11 cellular contexts compared by ENCODE assay signal in genomic region chr2:102147935-102148334, GRCh38. TPM values are rescaled to one million over a fixed set of nuclear protein-coding genes. Genes with fewer than 3 reads are reported as not detected.
DNase-seq lines count a peak whose midpoint lies in the region; TF ChIP-seq lines count a peak whose summit lies in the region.
"Had no signal": no experiment of that assay in that cellular context is flagged by ENCODE, and none has a peak within 500 bp of the region (broad histone marks: within the 10 kb centered on the region; RNA-seq: fewer than 3 reads in every experiment).

No MANE protein-coding gene starts in this region.

- H3K9ac ChIP-seq in mesenchymal stem cell (ENCODE audit: low read length), result peak overlapping the region; percentile 83

- no peak overlapping the region for H4K8ac ChIP-seq in mesenchymal stem cell (ENCODE audit: low read length)

- WGBS in mesenchymal stem cell, result 98% methylated on average over 3 of the region's 3 CpGs

- peak overlapping the region in 1 of 2 experiments; percentile 55 for H3K4me3 ChIP-seq in mesenchymal stem cell (ENCODE audit: insufficient read depth in 1 of 2, low read depth in 1 of 2, low read length in 2 of 2)
- no peak overlapping the region for H3K4me3 ChIP-seq in SJCRH30
- H3K4me3 ChIP-seq in ascending aorta, result no peak overlapping the region
- H3K4me3 ChIP-seq: A549 had no signal

- H3K27me3 ChIP-seq in mesenchymal stem cell (ENCODE audit: control insufficient read depth in 1 of 2, insufficient read depth in 1 of 2, low read length in 2 of 2) (no peaks in the 10 kb centered on the region), SJCRH30 (no peaks in the 10 kb centered on the region), ascending aorta (no peaks in the 10 kb centered on the region)

- H3K36me3 ChIP-seq in mesenchymal stem cell (ENCODE audit: control insufficient read depth in 1 of 2, insufficient read depth in 2 of 2, low read depth in 1 of 2, low read length in 2 of 2) (peaks cover 10 to 76% of the 10 kb centered on the region in 2 experiments), SJCRH30 (no peaks in the 10 kb centered on the region), ascending aorta (peaks cover 0 to 8% of the 10 kb centered on the region in 2 donors)

- H3K9me3 ChIP-seq in mesenchymal stem cell (ENCODE audit: control insufficient read depth, low read length) (peaks cover 39% of the 10 kb centered on the region), SJCRH30 (replicated peaks) (no peaks in the 10 kb centered on the region), ascending aorta (peaks cover 10 to 38% of the 10 kb centered on the region in 2 donors)

- no peak overlapping the region for H2BK15ac ChIP-seq in mesenchymal stem cell (ENCODE audit: low read depth, poor library complexity, severe bottlenecking)

- no peak overlapping the region for H3K18ac ChIP-seq in mesenchymal stem cell (ENCODE audit: low read depth in 1 of 2, low read length in 2 of 2)

- peak; percentile 42 to 48 for DNase-seq in activated CD4-positive, alpha-beta T cell treated with anti-CD3 and anti-CD28 coated beads for 24 hours (ENCODE audit: low read depth in 2 of 2)
- no peak for DNase-seq in activated CD4-positive, alpha-beta T cell treated with anti-CD3 and anti-CD28 coated beads, Interleukin-2, amount 50 U/mL, for 1 hour
- peak; percentile 77 to 79 for DNase-seq in activated T-cell treated with anti-CD3 and anti-CD28 coated beads, Interleukin-2, amount 50 U/mL, for 48 hours
- DNase-seq in mesenchymal stem cell (peak; percentile 28), SJCRH30 (no peak), ascending aorta (ENCODE audit: low spot score in 2 of 2) (no peak), SHP77 treated with DMSO at 0.1 percent for 48 hours (lab: John Stamatoyannopoulos, UW) (no peak)
- DNase-seq in stimulated activated CD8-positive, alpha-beta memory T cell treated with anti-CD3 and anti-CD28 coated beads, Interleukin-7, amount 100 ng/mL, for 48 hours (ENCODE audit: extremely low read depth in 1 of 2, low read depth in 1 of 2), result peak; percentile 33 to 63
- DNase-seq: hippocampal formation, NCI-H524 had no signal

- peaks cover 29% of the 10 kb centered on the region for H3K79me1 ChIP-seq in mesenchymal stem cell (replicated peaks; ENCODE audit: low read length, poor library complexity, severe bottlenecking)

- H2AK5ac ChIP-seq in mesenchymal stem cell (ENCODE audit: low read length, severe bottlenecking), result no peak overlapping the region

- H2AFZ ChIP-seq in mesenchymal stem cell (ENCODE audit: low read depth, low read length), result no peak overlapping the region

- no peak overlapping the region for H2BK120ac ChIP-seq in mesenchymal stem cell (ENCODE audit: low read depth, low read length)

- no peak overlapping the region for H3K4me2 ChIP-seq in mesenchymal stem cell (ENCODE audit: low read length, poor library complexity, severe bottlenecking)
- H3K4me2 ChIP-seq: A549 had no signal

- H4K91ac ChIP-seq in mesenchymal stem cell (ENCODE audit: low read length), result no peak overlapping the region

- H3K27ac ChIP-seq in mesenchymal stem cell (ENCODE audit: low read length, poor library complexity, severe bottlenecking) (no peak overlapping the region), SJCRH30 (no peak overlapping the region), ascending aorta (no peak overlapping the region)
- H3K27ac ChIP-seq: A549 had no signal

- H3K4me1 ChIP-seq in mesenchymal stem cell (ENCODE audit: control insufficient read depth, insufficient read depth, low read depth, low read length) (peaks cover 10% of the 10 kb centered on the region), SJCRH30 (no peaks in the 10 kb centered on the region), ascending aorta (no peaks in the 10 kb centered on the region)
- H3K4me1 ChIP-seq: A549 had no signal

- intact Hi-C loops in ascending aorta (cut with DNase I), result no loop called here

- H2BK5ac ChIP-seq in mesenchymal stem cell (ENCODE audit: low read depth, low read length, poor library complexity, severe bottlenecking), result no peak overlapping the region

- TF ChIP-seq CTCF in ascending aorta (IDR thresholded peaks at IDR 0.05), result no peak

- no peak overlapping the region for H3K4ac ChIP-seq in mesenchymal stem cell (ENCODE audit: low read depth in 1 of 2, low read length in 2 of 2)

- H2BK12ac ChIP-seq in mesenchymal stem cell (ENCODE audit: low read length in 2 of 2), result no peak overlapping the region

- no peak overlapping the region for H3K14ac ChIP-seq in mesenchymal stem cell (ENCODE audit: low read length in 2 of 2)

- no peak overlapping the region for H3K23ac ChIP-seq in mesenchymal stem cell (ENCODE audit: low read length in 2 of 2)

RNA-seq across cellular contexts. Expression of gene IL1R1, which starts 5.4 kb away (rescaled TPM):
- polyA plus RNA-seq in mesenchymal stem cell (2013, experiment 1 of 2), result 378 TPM
- polyA plus RNA-seq in mesenchymal stem cell (2013, experiment 2 of 2), result 388 TPM
- 0.10 and 0.12 TPM in 2 replicates for total RNA-seq in SJCRH30 (2014; rRNA removed; shearing (Covaris generic))
- 132 TPM for total RNA-seq in ascending aorta

RNA-seq across cellular contexts. Expression of gene IL1RL2, which starts 38.9 kb away (rescaled TPM):
- polyA plus RNA-seq in mesenchymal stem cell (2013, experiment 1 of 2), result 0.06 TPM
- polyA plus RNA-seq in mesenchymal stem cell (2013, experiment 2 of 2), result 0.12 TPM
- total RNA-seq in SJCRH30 (2014; rRNA removed; shearing (Covaris generic)), result not detected in 2 replicates
- not detected for total RNA-seq in ascending aorta

Comparison
In these comparisons a context has a peak if more than half of its experiments do, and no peak if none do; other contexts are left out.
1. DNase-seq: peak in activated CD4-positive, alpha-beta T cell treated with anti-CD3 and anti-CD28 coated beads for 24 hours (2 of 2), activated T-cell treated with anti-CD3 and anti-CD28 coated beads, Interleukin-2, amount 50 U/mL, for 48 hours (2 of 2), mesenchymal stem cell (single experiment) and stimulated activated CD8-positive, alpha-beta memory T cell treated with anti-CD3 and anti-CD28 coated beads, Interleukin-7, amount 100 ng/mL, for 48 hours (2 of 2); none in activated CD4-positive, alpha-beta T cell treated with anti-CD3 and anti-CD28 coated beads, Interleukin-2, amount 50 U/mL, for 1 hour (single experiment), SJCRH30 (0 of 2), ascending aorta (0 of 2) and SHP77 treated with DMSO at 0.1 percent for 48 hours (single experiment).
2. RNA of gene IL1R1, which starts 5.4 kb away (total RNA-seq): 132 TPM in ascending aorta (single experiment); 0.10 to 0.12 TPM in SJCRH30; every median in the first group is over 100 times any median in the second.